1 cellular context compared by ENCODE assay signal in genomic region chr20:9161308-9161707, GRCh38.
TF ChIP-seq lines count a peak whose summit lies in the region.

No MANE protein-coding gene starts in this region.

TF ChIP-seq in IMR-90, 13 proteins besides CTCF, POLR2A, EP300 and RAD21:
- no peak for TF ChIP-seq ELK1 (IDR thresholded peaks at IDR 0.05; ENCODE audit: borderline replicate concordance, low read depth, low read length)
- no peak for TF ChIP-seq CHD1 (IDR thresholded peaks at IDR 0.05; ENCODE audit: low read depth, low read length)
- TF ChIP-seq RCOR1 (IDR thresholded peaks at IDR 0.05; ENCODE audit: insufficient replicate concordance, low read length), result no peak
- TF ChIP-seq BHLHE40 (IDR thresholded peaks at IDR 0.05; ENCODE audit: low read depth, low read length), result no peak
- TF ChIP-seq NFE2L2 (IDR thresholded peaks at IDR 0.05; ENCODE audit: low read depth, low read length), result no peak
- no peak for TF ChIP-seq MAFK (IDR thresholded peaks at IDR 0.05; ENCODE audit: low read depth, low read length)
- TF ChIP-seq MAZ (IDR thresholded peaks at IDR 0.05; ENCODE audit: borderline replicate concordance, low read depth, low read length), result no peak
- TF ChIP-seq FOS (IDR thresholded peaks at IDR 0.05; ENCODE audit: low read depth, low read length), result no peak
- no peak for TF ChIP-seq USF2 (IDR thresholded peaks at IDR 0.05; ENCODE audit: low read depth, low read length)
- no peak for TF ChIP-seq SMC3 (IDR thresholded peaks at IDR 0.05; ENCODE audit: low read depth, low read length)
TF ChIP-seq in IMR-90: peak in this region for 0.
